12 cellular contexts compared by ENCODE assay signal in the genomic region with DNA sequence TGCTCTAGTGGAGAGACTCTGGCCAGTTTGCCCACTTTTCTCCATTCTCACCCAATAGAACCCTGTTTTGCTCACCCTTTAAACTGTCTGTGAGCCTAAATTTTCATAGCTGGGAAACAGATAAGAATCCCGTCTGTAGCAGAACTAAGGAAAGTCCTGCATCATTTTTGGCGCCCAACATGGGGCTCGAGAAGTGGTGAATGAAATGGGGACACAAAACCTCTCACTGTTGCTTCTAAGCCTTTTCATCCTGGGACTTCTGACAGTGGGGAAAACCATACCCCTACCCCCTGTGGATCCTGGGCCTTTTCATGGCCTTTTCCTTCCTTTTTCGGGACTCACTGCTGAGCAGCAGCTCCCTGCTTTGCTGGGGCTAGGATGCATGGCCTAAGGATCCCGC.
DNase-seq lines count a peak whose midpoint lies in the region; ATAC-seq, FAIRE-seq and TF ChIP-seq lines count a peak whose summit lies in the region.
"Had no signal": no experiment of that assay in that cellular context is flagged by ENCODE, and none has a peak within 500 bp of the region (broad histone marks: within the 10 kb centered on the region; RNA-seq: fewer than 3 reads in every experiment).

No MANE protein-coding gene starts in this region.

- TF ChIP-seq POLR2A in GM12878 (IDR thresholded peaks at IDR 0.05; ENCODE audit: low read depth, low read length): no peak

- no peak overlapping the region for H2AFZ ChIP-seq in GM12878 (ENCODE audit: control insufficient read depth, low read depth, low read length)
- no peak overlapping the region for H2AFZ ChIP-seq in neural progenitor cell (replicated peaks)
- H2AFZ ChIP-seq in PC-3 (ENCODE audit: low read length): no peak overlapping the region
- H2AFZ ChIP-seq: PC-9 had no signal

- H3K9me3 Mint-ChIP-seq in neural progenitor cell (peaks cover 61% of the 10 kb centered on the region), HFFc6 (peaks cover 91% of the 10 kb centered on the region)

- H3K4me1 Mint-ChIP-seq in neural progenitor cell (no peaks in the 10 kb centered on the region), HFFc6 (ENCODE audit: low read depth) (no peaks in the 10 kb centered on the region)

- H3K9ac ChIP-seq in GM12878 (ENCODE audit: control insufficient read depth, insufficient read depth, low read length) (no peak overlapping the region), neural progenitor cell (no peak overlapping the region), PC-3 (ENCODE audit: low read length) (no peak overlapping the region)

- RAD21 ChIA-PET in GM12878 (lab: Charles Lee; ENCODE audit: unreplicated experiment): no interaction called here

- SMC1A ChIA-PET in GM12878 (lab: Charles Lee; ENCODE audit: uncharacterized antibody, unreplicated experiment): interaction anchor here (1.0 kb wide), 1 partner anchor 25 kb away, joined by 3 read pairs; no protein-coding TSS in a partner anchor

- CTCF ChIA-PET in GM12878 (lab: Yijun Ruan, JAX): no interaction called here
- CTCF ChIA-PET in HEK293T (lab: Yijun Ruan, JAX): no interaction called here
- CTCF ChIA-PET in PC-3 (lab: Charles Lee): no interaction called here

- BruUV-seq in GM12878 (replicated peaks; lab: Mats Ljungman, UMichigan) (no TSS peak), PC-3 (replicated peaks; lab: Mats Ljungman, UMichigan) (no TSS peak)

- H3K27ac Mint-ChIP-seq in neural progenitor cell (no peak overlapping the region), HFFc6 (no peak overlapping the region)

- H3K4me3 Mint-ChIP-seq in neural progenitor cell: no peak overlapping the region
- H3K4me3 Mint-ChIP-seq in HFFc6: no peak overlapping the region

- no peaks in the 10 kb centered on the region for H3K27me3 Mint-ChIP-seq in neural progenitor cell (ENCODE audit: insufficient read depth, low read depth)
- peaks cover 2% of the 10 kb centered on the region; the same call in 1 of the 2 replicates for H3K27me3 Mint-ChIP-seq in HFFc6 (ENCODE audit: insufficient read depth)

- H3K36me3 Mint-ChIP-seq in neural progenitor cell (peaks cover 2% of the 10 kb centered on the region), HFFc6 (ENCODE audit: low read depth) (peaks cover 70% of the 10 kb centered on the region)

- no peak overlapping the region for H3K4me2 ChIP-seq in GM12878 (ENCODE audit: control insufficient read depth, insufficient read depth)
- H3K4me2 ChIP-seq in neural progenitor cell: no peak overlapping the region
- no peak overlapping the region for H3K4me2 ChIP-seq in PC-3 (ENCODE audit: low read length)
- H3K4me2 ChIP-seq: PC-9 had no signal

- no peak for ATAC-seq in GM12878
- ATAC-seq in GM18907 (IDR thresholded peaks at IDR 0.05; ENCODE audit: unreplicated experiment): no peak
- ATAC-seq in PC-3: no peak
- ATAC-seq: upper lobe of right lung had no signal

- no peaks in the 10 kb centered on the region for H4K20me1 ChIP-seq in GM12878 (ENCODE audit: control insufficient read depth, insufficient read depth)
- H4K20me1 ChIP-seq in neural progenitor cell (ENCODE audit: low read depth): no peaks in the 10 kb centered on the region
- no peaks in the 10 kb centered on the region for H4K20me1 ChIP-seq in PC-3 (ENCODE audit: low read length)

- no peak for TF ChIP-seq RAD21 in GM12878 (IDR thresholded peaks at IDR 0.05; ENCODE audit: insufficient read depth, low read depth, low read length)

- H3K4me3 ChIP-seq in GM12878 (no peak overlapping the region), neural progenitor cell (no peak overlapping the region), PC-3 (ENCODE audit: low read length) (no peak overlapping the region)
- H3K4me3 ChIP-seq: PC-9, upper lobe of right lung had no signal

- no peak for FAIRE-seq in GM12878 (lab: Jason Lieb, UNC)
- FAIRE-seq: keratinocyte had no signal

- intact Hi-C loops in GM12878 (cut with micrococcal nuclease; ENCODE audit: unreplicated experiment) (no loop called here), PC-3 (cut with micrococcal nuclease) (no loop called here)

- H3K9me3 ChIP-seq in GM12878 (replicated peaks; ENCODE audit: control insufficient read depth, insufficient read depth, low read length) (no peaks in the 10 kb centered on the region; the same call in 2 of the 3 replicates), neural progenitor cell (ENCODE audit: low read depth) (peaks cover 27% of the 10 kb centered on the region), PC-3 (ENCODE audit: low read length) (peaks cover 48% of the 10 kb centered on the region)

- H3F3A ChIP-seq in neural progenitor cell (ENCODE audit: low read depth): no peaks in the 10 kb centered on the region
- no peaks in the 10 kb centered on the region for H3F3A ChIP-seq in PC-3 (ENCODE audit: low read length, unreplicated experiment)

- TF ChIP-seq CTCF in GM12878 (IDR thresholded peaks at IDR 0.05 in 2 of 3, conservative IDR thresholded peaks at IDR 0.05 in 1 of 3; ENCODE audit: control insufficient read depth in 2 of 3, extremely low read depth in 1 of 3, insufficient read depth in 1 of 3, low read depth in 3 of 3, low read length in 3 of 3): no peak
- no peak for TF ChIP-seq CTCF in neural progenitor cell (IDR thresholded peaks at IDR 0.05)
- TF ChIP-seq CTCF in HFFc6 (IDR thresholded peaks at IDR 0.05): no peak
- TF ChIP-seq CTCF in PC-3 (conservative IDR thresholded peaks at IDR 0.05; ENCODE audit: low read depth, low read length): no peak

- in situ Hi-C loops in GM12878 (cut with MboI): no loop called here

- no peaks in the 10 kb centered on the region for H3K4me1 ChIP-seq in GM12878 (ENCODE audit: control insufficient read depth, insufficient read depth, low read length)
- no peaks in the 10 kb centered on the region for H3K4me1 ChIP-seq in neural progenitor cell
- no peaks in the 10 kb centered on the region for H3K4me1 ChIP-seq in PC-3 (ENCODE audit: insufficient read depth, low read length)
- H3K4me1 ChIP-seq: upper lobe of right lung had no signal

- H3K36me3 ChIP-seq in GM12878 (ENCODE audit: control insufficient read depth in 2 of 2, insufficient read depth in 2 of 2, low read length in 1 of 2): no peaks in the 10 kb centered on the region
- H3K36me3 ChIP-seq in neural progenitor cell: no peaks in the 10 kb centered on the region
- peaks cover 52% of the 10 kb centered on the region for H3K36me3 ChIP-seq in PC-3 (ENCODE audit: low read depth, low read length)
- H3K36me3 ChIP-seq: neutrophil, upper lobe of right lung had no signal

- H3K79me2 ChIP-seq in GM12878 (ENCODE audit: control insufficient read depth, insufficient read depth, low read length) (no peaks in the 10 kb centered on the region), neural progenitor cell (ENCODE audit: low read depth) (no peaks in the 10 kb centered on the region), PC-3 (ENCODE audit: low read length) (no peaks in the 10 kb centered on the region)

- H3K27me3 ChIP-seq in GM12878 (replicated peaks in 1 of 2; ENCODE audit: control insufficient read depth in 2 of 2, insufficient read depth in 2 of 2, low read length in 1 of 2) (no peaks in the 10 kb centered on the region), neural progenitor cell (no peaks in the 10 kb centered on the region), PC-3 (ENCODE audit: low read length) (no peaks in the 10 kb centered on the region)
- H3K27me3 ChIP-seq: neutrophil, upper lobe of right lung had no signal

- TF ChIP-seq EP300 in GM12878 (IDR thresholded peaks at IDR 0.05; ENCODE audit: borderline replicate concordance in 1 of 2, control insufficient read depth in 1 of 2, low read depth in 2 of 2, low read length in 2 of 2): no peak

- POLR2A ChIA-PET in GM12878 (lab: Charles Lee) (no interaction called here), HEK293T (lab: Yijun Ruan, JAX) (no interaction called here), PC-3 (lab: Charles Lee; ENCODE audit: unreplicated experiment) (no interaction called here)

- H3K9me2 ChIP-seq in PC-3 (replicated peaks; ENCODE audit: low read length): no peaks in the 10 kb centered on the region

- no peak overlapping the region for H3K27ac ChIP-seq in GM12878 (ENCODE audit: control insufficient read depth, insufficient read depth)
- no peak overlapping the region for H3K27ac ChIP-seq in neural progenitor cell
- no peak overlapping the region for H3K27ac ChIP-seq in PC-3 (ENCODE audit: low read length)
- H3K27ac ChIP-seq: neutrophil, PC-9, upper lobe of right lung had no signal

- 20% methylated on average over 5 of the region's 5 CpGs for WGBS in GM12878 (ENCODE audit: insufficient coverage, insufficient replicate concordance, low lambda C conversion rate, missing lambda C conversion rate)

- DNase-seq in EL (peak; percentile 16), M059J (ENCODE audit: low read depth) (peak; percentile 32), GM12878 (ENCODE audit: low read depth, low spot score) (no peak), neural progenitor cell (ENCODE audit: low spot score) (peak; percentile 39), HFFc6 (no peak), HEK293T (ENCODE audit: extremely low spot score) (no peak), PC-3 (no peak)
- DNase-seq: upper lobe of right lung had no signal

TF ChIP-seq in GM12878, 131 proteins besides CTCF, POLR2A, EP300 and RAD21 (continues in another document):
- TF ChIP-seq SUPT20H (IDR thresholded peaks at IDR 0.05; ENCODE audit: borderline replicate concordance, control insufficient read depth, low read depth, low read length): no peak

TF ChIP-seq in HEK293T, 16 proteins besides CTCF, POLR2A, EP300 and RAD21:
- TF ChIP-seq FOXK2 (IDR thresholded peaks at IDR 0.05) (no peak), BHLHE40 (IDR thresholded peaks at IDR 0.05; ENCODE audit: borderline replicate concordance) (no peak), PKNOX1 (IDR thresholded peaks at IDR 0.05) (no peak), SP1 (IDR thresholded peaks at IDR 0.05) (no peak)

Comparison
In these comparisons a context has a peak if more than half of its experiments do, and no peak if none do; other contexts are left out.
1. DNase-seq: peak in EL (single experiment), M059J (single experiment) and neural progenitor cell (single experiment); none in GM12878 (single experiment), HFFc6 (single experiment), HEK293T (single experiment) and PC-3 (single experiment).